8 cellular contexts compared by ENCODE assay signal in genomic region chr19:5624154-5624663, GRCh38. TPM values are rescaled to one million over a fixed set of nuclear protein-coding genes. Genes with fewer than 3 reads are reported as not detected.
DNase-seq lines count a peak whose midpoint lies in the region; ATAC-seq and TF ChIP-seq lines count a peak whose summit lies in the region.

No MANE protein-coding gene starts in this region.

- H3K4me3 Mint-ChIP-seq in activated T-cell treated with anti-CD3 and anti-CD28 coated beads, Interleukin-2, amount 50 U/mL, for 72 hours = peak overlapping the region; percentile 100

- H3K4me3 ChIP-seq in BE2C (ENCODE audit: low read depth, low read length) (peak overlapping the region; percentile 100), neuron (ENCODE audit: low read length) (peak overlapping the region; percentile 100)

- H3K9me3 ChIP-seq in BE2C = no peaks in the 10 kb centered on the region
- no peaks in the 10 kb centered on the region for H3K9me3 ChIP-seq in neuron (ENCODE audit: low read length)

- DNase-seq in BE2C (peak; percentile 21), HT1080 (ENCODE audit: low read depth) (peak; percentile 15), foreskin keratinocyte (no peak), NCI-H128 (lab: John Stamatoyannopoulos, UW; ENCODE audit: unreplicated experiment) (no peak), NCI-H187 (lab: John Stamatoyannopoulos, UW) (no peak)
- peak in 1 of 2 donors; percentile 20 for DNase-seq in activated T-cell treated with anti-CD3 and anti-CD28 coated beads, Interleukin-2, amount 50 U/mL, for 72 hours

- no peak overlapping the region for H2AFZ ChIP-seq in neuron (ENCODE audit: low read depth, low read length)

- peaks cover 72% of the 10 kb centered on the region for H3K4me1 Mint-ChIP-seq in activated T-cell treated with anti-CD3 and anti-CD28 coated beads, Interleukin-2, amount 50 U/mL, for 72 hours (ENCODE audit: low read depth)

- H3K27me3 Mint-ChIP-seq in activated T-cell treated with anti-CD3 and anti-CD28 coated beads, Interleukin-2, amount 50 U/mL, for 72 hours (ENCODE audit: low read depth) = no peaks in the 10 kb centered on the region

- no peak for ATAC-seq in activated T-cell treated with anti-CD3 and anti-CD28 coated beads, Interleukin-2, amount 50 U/mL, for 72 hours (replicated peaks in 1 of 2)
- ATAC-seq in foreskin keratinocyte (no peak), HG03439 (IDR thresholded peaks at IDR 0.05; ENCODE audit: unreplicated experiment) (no peak)

- no peaks in the 10 kb centered on the region for H3K27me3 ChIP-seq in BE2C
- no peaks in the 10 kb centered on the region for H3K27me3 ChIP-seq in foreskin keratinocyte
- no peaks in the 10 kb centered on the region for H3K27me3 ChIP-seq in neuron (ENCODE audit: insufficient read depth, low read length)

- no peaks in the 10 kb centered on the region for H3K9me3 Mint-ChIP-seq in activated T-cell treated with anti-CD3 and anti-CD28 coated beads, Interleukin-2, amount 50 U/mL, for 72 hours

- no peak for TF ChIP-seq CTCF in BE2C (IDR thresholded peaks at IDR 0.05; ENCODE audit: low read depth, low read length)
- TF ChIP-seq CTCF in foreskin keratinocyte (conservative IDR thresholded peaks at IDR 0.05) = no peak

- H3K4me1 ChIP-seq in BE2C (0 out of 2 replicates have a peak, but pooled peaks cover 3% of the 10 kb centered on the region), foreskin keratinocyte (peaks cover 6% of the 10 kb centered on the region), neuron (ENCODE audit: insufficient read depth, low read length) (peaks cover 35% of the 10 kb centered on the region)

- peaks cover 70% of the 10 kb centered on the region for H3K36me3 ChIP-seq in BE2C
- peaks cover 63% of the 10 kb centered on the region for H3K36me3 ChIP-seq in neuron (ENCODE audit: insufficient read depth, low read length)

- peak overlapping the region; percentile 96 for H3K27ac Mint-ChIP-seq in activated T-cell treated with anti-CD3 and anti-CD28 coated beads, Interleukin-2, amount 50 U/mL, for 72 hours

- peak overlapping the region; percentile 66 for H3K27ac ChIP-seq in foreskin keratinocyte

- peaks cover 33 to 57% of the 10 kb centered on the region in 2 donors for H3K36me3 Mint-ChIP-seq in activated T-cell treated with anti-CD3 and anti-CD28 coated beads, Interleukin-2, amount 50 U/mL, for 72 hours (ENCODE audit: insufficient read depth in 2 of 2)

RNA-seq across cellular contexts. Expression of gene SAFB, which starts 1.3 kb away (rescaled TPM):
- 213 TPM for polyA plus RNA-seq in BE2C (2012; ENCODE audit: insufficient read depth, insufficient read length, low read depth)
- total RNA-seq in HT1080 (2014; rRNA removed; shearing (Covaris generic)) = 33.5 and 63.9 TPM in 2 replicates
- polyA plus RNA-seq in HT1080 (2015; cell fraction: cytosol; rRNA removed) = 31.0 and 33.3 TPM in 2 replicates
- polyA plus RNA-seq in HT1080 (2015; cell fraction: nucleus; rRNA removed) = 89.5 and 131 TPM in 2 replicates
- 100 to 1,000 TPM; 108 to 112 TPM for total RNA-seq in activated T-cell treated with anti-CD3 and anti-CD28 coated beads, Interleukin-2, amount 50 U/mL, for 72 hours
- total RNA-seq in foreskin keratinocyte = 50.4 and 71.0 TPM in 2 replicates
- 43.0 and 53.5 TPM in 2 replicates for polyA plus RNA-seq in foreskin keratinocyte

RNA-seq across cellular contexts. Expression of gene SAFB2, which starts 1.6 kb away (rescaled TPM):
- polyA plus RNA-seq in BE2C (2012; ENCODE audit: insufficient read depth, insufficient read length, low read depth) = 327 TPM
- total RNA-seq in HT1080 (2014; rRNA removed; shearing (Covaris generic)) = 32.7 and 33.2 TPM in 2 replicates
- 18.1 and 19.6 TPM in 2 replicates for polyA plus RNA-seq in HT1080 (2015; cell fraction: cytosol; rRNA removed)
- 86.8 and 98.8 TPM in 2 replicates for polyA plus RNA-seq in HT1080 (2015; cell fraction: nucleus; rRNA removed)
- total RNA-seq in activated T-cell treated with anti-CD3 and anti-CD28 coated beads, Interleukin-2, amount 50 U/mL, for 72 hours = 100 to 1,000 TPM in 1 of 2 donors, 10 to 100 TPM in 1; 83.2 to 106 TPM
- 25.1 and 32.8 TPM in 2 replicates for total RNA-seq in foreskin keratinocyte
- polyA plus RNA-seq in foreskin keratinocyte = 27.3 and 30.9 TPM in 2 replicates

RNA-seq across cellular contexts. Expression of gene MICOS13, which starts 56.1 kb away (rescaled TPM):
- 300 TPM for polyA plus RNA-seq in BE2C (2012; ENCODE audit: insufficient read depth, insufficient read length, low read depth)
- 234 and 256 TPM in 2 replicates for total RNA-seq in HT1080 (2014; rRNA removed; shearing (Covaris generic))
- polyA plus RNA-seq in HT1080 (2015; cell fraction: cytosol; rRNA removed) = 91.2 and 117 TPM in 2 replicates
- polyA plus RNA-seq in HT1080 (2015; cell fraction: nucleus; rRNA removed) = 57.7 and 59.2 TPM in 2 replicates
- 10 to 100 TPM; 33.8 to 34.1 TPM for total RNA-seq in activated T-cell treated with anti-CD3 and anti-CD28 coated beads, Interleukin-2, amount 50 U/mL, for 72 hours
- total RNA-seq in foreskin keratinocyte = 89.2 and 94.0 TPM in 2 replicates
- 142 and 152 TPM in 2 replicates for polyA plus RNA-seq in foreskin keratinocyte

RNA-seq across cellular contexts. Expression of gene TINCR, which starts 56.5 kb away (rescaled TPM):
- polyA plus RNA-seq in BE2C (2012; ENCODE audit: insufficient read depth, insufficient read length, low read depth) = 0.54 TPM
- total RNA-seq in HT1080 (2014; rRNA removed; shearing (Covaris generic)) = 0.10 TPM in 1 of 2 replicates, not detected in the other
- polyA plus RNA-seq in HT1080 (2015; cell fraction: cytosol; rRNA removed) = 0.16 and 0.22 TPM in 2 replicates
- 0.87 and 2.4 TPM in 2 replicates for polyA plus RNA-seq in HT1080 (2015; cell fraction: nucleus; rRNA removed)
- total RNA-seq in activated T-cell treated with anti-CD3 and anti-CD28 coated beads, Interleukin-2, amount 50 U/mL, for 72 hours = under 1 TPM; 0.91 to 0.93 TPM
- 0.46 and 1.1 TPM in 2 replicates for total RNA-seq in foreskin keratinocyte
- polyA plus RNA-seq in foreskin keratinocyte = 1.0 and 1.1 TPM in 2 replicates

RNA-seq across cellular contexts. Expression of gene HSD11B1L, which starts 56.6 kb away (rescaled TPM):
- polyA plus RNA-seq in BE2C (2012; ENCODE audit: insufficient read depth, insufficient read length, low read depth) = 12.8 TPM
- 4.5 and 6.2 TPM in 2 replicates for total RNA-seq in HT1080 (2014; rRNA removed; shearing (Covaris generic))
- 10.3 and 10.5 TPM in 2 replicates for polyA plus RNA-seq in HT1080 (2015; cell fraction: cytosol; rRNA removed)
- polyA plus RNA-seq in HT1080 (2015; cell fraction: nucleus; rRNA removed) = 10.3 and 20.6 TPM in 2 replicates
- total RNA-seq in activated T-cell treated with anti-CD3 and anti-CD28 coated beads, Interleukin-2, amount 50 U/mL, for 72 hours = 1 to 10 TPM; 3.0 to 5.1 TPM
- total RNA-seq in foreskin keratinocyte = 4.6 and 5.9 TPM in 2 replicates
- 7.4 and 8.8 TPM in 2 replicates for polyA plus RNA-seq in foreskin keratinocyte

Comparison
In these comparisons a context has a peak if more than half of its experiments do, and no peak if none do; other contexts are left out.
1. DNase-seq: peak in BE2C (single experiment) and HT1080 (single experiment); none in foreskin keratinocyte (0 of 2), NCI-H128 (single experiment) and NCI-H187 (0 of 2).